8 cellular contexts compared by ENCODE assay signal in the genomic region with DNA sequence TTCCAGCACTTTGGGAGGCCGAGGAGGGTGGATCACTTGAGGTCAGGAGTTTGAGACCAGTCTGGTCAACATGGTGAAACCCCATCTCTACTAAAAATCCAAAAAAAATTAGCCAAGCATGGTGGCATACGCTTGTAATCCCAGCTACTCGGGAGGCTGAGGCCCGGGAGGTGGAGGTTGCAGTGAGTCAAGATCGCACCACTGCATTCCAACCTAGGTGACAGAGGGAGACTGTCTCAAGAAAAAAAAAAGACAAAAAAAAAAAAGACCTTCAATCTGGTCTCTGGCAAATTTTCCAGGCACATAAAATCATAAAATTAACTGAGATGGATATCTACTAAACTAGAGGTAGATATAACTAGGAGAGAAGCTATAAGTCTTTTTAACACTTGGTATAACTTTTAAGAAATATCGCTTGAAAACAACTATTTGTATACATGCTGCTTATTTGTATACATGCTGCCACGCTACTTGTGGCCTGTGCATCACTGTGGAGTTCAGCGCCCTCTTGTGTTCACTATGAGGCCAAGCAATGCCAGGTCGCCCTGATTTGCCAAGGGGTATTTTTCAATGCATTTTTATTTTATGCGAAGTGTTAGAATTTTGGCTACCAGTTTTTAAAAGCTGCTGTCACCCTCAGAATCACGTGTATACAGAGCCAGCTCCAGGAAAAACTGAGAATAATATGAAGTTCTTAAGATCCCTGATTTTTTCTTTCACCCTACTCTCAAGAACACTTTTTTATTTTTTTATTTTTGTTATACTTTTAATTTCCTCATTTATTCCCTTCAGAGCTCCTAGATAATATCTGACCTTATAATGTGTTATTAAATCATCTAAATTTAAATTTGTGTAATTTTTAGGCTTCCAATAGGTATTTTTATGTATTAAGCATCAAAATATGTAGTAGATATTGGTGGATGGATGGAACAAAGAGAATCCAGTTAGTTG. TPM values are rescaled to one million over a fixed set of nuclear protein-coding genes. Genes with fewer than 3 reads are reported as not detected.
DNase-seq lines count a peak whose midpoint lies in the region; ATAC-seq, FAIRE-seq and TF ChIP-seq lines count a peak whose summit lies in the region.

No MANE protein-coding gene starts in this region.

- H4K91ac ChIP-seq in H1 (replicated peaks; ENCODE audit: insufficient read length, low read length): no peak overlapping the region

- H4K5ac ChIP-seq in H1 (ENCODE audit: insufficient read length, low read depth, low read length): no peak overlapping the region
- no peak overlapping the region for H4K5ac ChIP-seq in mesendoderm (ENCODE audit: low read length)

- H4K8ac ChIP-seq in H1 (ENCODE audit: extremely low read depth, insufficient read depth, low read length) (no peak overlapping the region), mesendoderm (ENCODE audit: low read depth, low read length) (no peak overlapping the region)

- WGBS in H1 (ENCODE audit: extremely low coverage in 1 of 2, insufficient coverage in 1 of 2, insufficient read length in 1 of 2, insufficient replicate concordance in 2 of 2, low coverage in 1 of 2, low lambda C conversion rate in 2 of 2, missing lambda C conversion rate in 1 of 2), 2 experiments: 29% methylated on average over 11 of the region's 11 CpGs; no CpG with 5 or more reads in 1 of the 2 experiments
- no CpG with 5 or more reads among the region's 11 CpGs for WGBS in mesendoderm (ENCODE audit: extremely low coverage, insufficient coverage, low lambda C conversion rate)

- no peak overlapping the region for H2BK15ac ChIP-seq in H1 (ENCODE audit: low read length)
- H2BK15ac ChIP-seq in mesendoderm (replicated peaks; ENCODE audit: low read depth): no peak overlapping the region

- peak; percentile 94 for TF ChIP-seq CTCF in GM13977 (IDR thresholded peaks at IDR 0.05; ENCODE audit: extremely low read depth, insufficient read depth, missing control alignments)
- TF ChIP-seq CTCF in H1 (IDR thresholded peaks at IDR 0.05; ENCODE audit: control extremely low read depth in 1 of 3, insufficient read depth in 1 of 3, low read depth in 1 of 3, low read length in 3 of 3): peak; percentile 84 to 88 (median 87)

- intact Hi-C loops in activated CD4-positive, alpha-beta memory T cell treated with anti-CD3 and anti-CD28 coated beads for 36 hours (cut with micrococcal nuclease): loop anchor here (1.0 to 10.0 kb wide), 4 partner anchors 62 to 1234 kb away; no protein-coding TSS in a partner anchor

- no peaks in the 10 kb centered on the region for H3K23me2 ChIP-seq in H1 (ENCODE audit: low read depth, low read length)

- H3K18ac ChIP-seq in H1 (ENCODE audit: extremely low read depth, low read length) (no peak overlapping the region), mesendoderm (ENCODE audit: low read length) (no peak overlapping the region)

- no peaks in the 10 kb centered on the region for H3K36me3 Mint-ChIP-seq in activated CD4-positive, alpha-beta memory T cell treated with anti-CD3 and anti-CD28 coated beads for 36 hours

- FAIRE-seq in H1 (lab: Jason Lieb, UNC): peak; percentile 68

- H2AK5ac ChIP-seq in H1 (ENCODE audit: low read depth, low read length) (no peak overlapping the region), mesendoderm (ENCODE audit: low read length) (no peak overlapping the region)

- H3K27ac ChIP-seq in H1 (ENCODE audit: low read depth, low read length) (no peak overlapping the region), mesendoderm (ENCODE audit: low read depth, low read length) (no peak overlapping the region)

- H3K4ac ChIP-seq in H1 (replicated peaks; ENCODE audit: insufficient read length, low read depth, low read length) (no peak overlapping the region), mesendoderm (ENCODE audit: low read depth, low read length) (no peak overlapping the region)

- CTCF ChIA-PET in activated CD4-positive, alpha-beta memory T cell treated with anti-CD3 and anti-CD28 coated beads for 36 hours (lab: Charles Lee): interaction anchor here (0.6 to 12.4 kb wide), 46 partner anchors 9 to 751 kb away, joined by 3 to 251 read pairs (median 4); a partner anchor contains a TSS
- CTCF ChIA-PET in H1 (lab: Charles Lee; ENCODE audit: partially characterized antibody): interaction anchor here (0.6 to 5.3 kb wide), 71 partner anchors 9 to 1592 kb away, joined by 3 to 69 read pairs (median 3); a partner anchor contains a TSS

- peak; percentile 89 to 93 for TF ChIP-seq RAD21 in H1 (IDR thresholded peaks at IDR 0.05 in 1 of 2, conservative IDR thresholded peaks at IDR 0.05 in 1 of 2; ENCODE audit: low read depth in 2 of 2, low read length in 2 of 2)

- H3K9me3 ChIP-seq in H1 (ENCODE audit: insufficient read depth in 2 of 2, low read depth in 1 of 2, low read length in 1 of 2): no peaks in the 10 kb centered on the region; a peak in 1 of 4 replicates

- no peak overlapping the region for H3K14ac ChIP-seq in H1 (ENCODE audit: insufficient read length)

- no peak overlapping the region for H3K9ac ChIP-seq in H1 (replicated peaks in 1 of 4; ENCODE audit: extremely low read depth in 1 of 4, low read depth in 3 of 4, low read length in 3 of 4)
- no peak overlapping the region for H3K9ac ChIP-seq in mesendoderm (ENCODE audit: low read length)

- no peak overlapping the region for H2BK12ac ChIP-seq in H1 (ENCODE audit: low read depth, low read length)

- no peak overlapping the region for H3K23ac ChIP-seq in H1 (ENCODE audit: insufficient read length)
- H3K23ac ChIP-seq in mesendoderm (ENCODE audit: low read length): no peak overlapping the region

- no peaks in the 10 kb centered on the region for H3K79me1 ChIP-seq in H1 (ENCODE audit: low read depth, low read length)
- no peaks in the 10 kb centered on the region for H3K79me1 ChIP-seq in mesendoderm (ENCODE audit: low read length)

- peaks cover 2% of the 10 kb centered on the region for H3K27me3 Mint-ChIP-seq in activated CD4-positive, alpha-beta memory T cell treated with anti-CD3 and anti-CD28 coated beads for 36 hours

- H3K4me3 ChIP-seq in H1 (ENCODE audit: extremely low read depth in 1 of 4, insufficient read depth in 2 of 4, low read depth in 3 of 4, low read length in 4 of 4) (no peak overlapping the region), mesendoderm (ENCODE audit: low read length) (no peak overlapping the region)

- POLR2A ChIA-PET in activated CD4-positive, alpha-beta memory T cell treated with anti-CD3 and anti-CD28 coated beads for 36 hours (lab: Charles Lee): no interaction called here
- POLR2A ChIA-PET in H1 (lab: Charles Lee; ENCODE audit: partially characterized antibody): interaction anchor here (1.0 to 1.1 kb wide), 2 partner anchors 26 to 373 kb away, joined by 3 read pairs; no protein-coding TSS in a partner anchor

- no peak overlapping the region for H3K4me3 Mint-ChIP-seq in activated CD4-positive, alpha-beta memory T cell treated with anti-CD3 and anti-CD28 coated beads for 36 hours

- no peaks in the 10 kb centered on the region for H3K9me3 Mint-ChIP-seq in activated CD4-positive, alpha-beta memory T cell treated with anti-CD3 and anti-CD28 coated beads for 36 hours

- no peak for TF ChIP-seq POLR2A in H1 (IDR thresholded peaks at IDR 0.05; ENCODE audit: control extremely low read depth in 1 of 2, low read depth in 2 of 2, low read length in 2 of 2)

- H3K79me2 ChIP-seq in H1 (ENCODE audit: control insufficient read depth in 1 of 2, insufficient read depth in 2 of 2, low read length in 2 of 2) (no peaks in the 10 kb centered on the region), mesendoderm (ENCODE audit: control insufficient read depth, insufficient read depth, low read length) (no peaks in the 10 kb centered on the region)

- H3K4me1 Mint-ChIP-seq in activated CD4-positive, alpha-beta memory T cell treated with anti-CD3 and anti-CD28 coated beads for 36 hours (ENCODE audit: low read depth): peaks cover 11% of the 10 kb centered on the region

- H2AFZ ChIP-seq in H1 (ENCODE audit: low read length): no peak overlapping the region

- H3K4me2 ChIP-seq in H1 (ENCODE audit: insufficient read depth in 1 of 2, low read depth in 2 of 2, low read length in 2 of 2) (no peak overlapping the region), mesendoderm (ENCODE audit: low read length) (no peak overlapping the region)

- H3K4me1 ChIP-seq in H1 (replicated peaks in 1 of 4; ENCODE audit: control insufficient read depth in 3 of 4, insufficient read depth in 4 of 4, low read length in 3 of 4) (no peaks in the 10 kb centered on the region), mesendoderm (ENCODE audit: control insufficient read depth, low read depth, low read length) (peaks cover 2% of the 10 kb centered on the region)

- ATAC-seq in HG03342 (IDR thresholded peaks at IDR 0.05; ENCODE audit: unreplicated experiment): peak; percentile 67

- H2BK120ac ChIP-seq in H1 (replicated peaks; ENCODE audit: low read depth, low read length): no peak overlapping the region
- H2BK120ac ChIP-seq in mesendoderm (ENCODE audit: low read depth, low read length): no peak overlapping the region

- TF ChIP-seq EP300 in H1 (IDR thresholded peaks at IDR 0.05; ENCODE audit: borderline replicate concordance in 1 of 2, low read depth in 2 of 2, low read length in 2 of 2): no peak

- H3K27me3 ChIP-seq in H1 (replicated peaks in 1 of 4; ENCODE audit: control insufficient read depth in 3 of 4, extremely low read depth in 1 of 4, insufficient read depth in 3 of 4, low read length in 3 of 4) (no peaks in the 10 kb centered on the region), mesendoderm (ENCODE audit: insufficient read depth, low read length, poor library complexity) (no peaks in the 10 kb centered on the region)

- DNase-seq in A172 (ENCODE audit: low spot score) (peak; percentile 60), GM13977 (ENCODE audit: low spot score) (peak; percentile 71), NCI-H748 treated with DMSO at 0.1 percent for 48 hours (lab: John Stamatoyannopoulos, UW) (peak; percentile 69), H1 (ENCODE audit: low read depth in 1 of 2, low spot score in 2 of 2) (peak; percentile 15 to 55), mesendoderm (peak; percentile 80)
- DNase-seq in activated CD4-positive, alpha-beta memory T cell treated with anti-CD3 and anti-CD28 coated beads for 36 hours: peak; percentile 69
- peak; percentile 70 for DNase-seq in stimulated activated CD8-positive, alpha-beta memory T cell treated with anti-CD3 and anti-CD28 coated beads, Interleukin-4, amount 100 ng/mL, for 48 hours

- H4K20me1 ChIP-seq in H1 (replicated peaks in 1 of 2; ENCODE audit: control insufficient read depth in 1 of 2, insufficient read depth in 2 of 2, low read length in 2 of 2): no peaks in the 10 kb centered on the region

- no peak overlapping the region for H2BK20ac ChIP-seq in H1 (ENCODE audit: low read length)

- in situ Hi-C loops in GM13977 (cut with MboI; ENCODE audit: low pct_unique_long_range_greater_than_20kb, low sequenced_read_pairs, unreplicated experiment): no loop called here

- no peak overlapping the region for H3K56ac ChIP-seq in H1 (replicated peaks; ENCODE audit: insufficient read length, low read depth, low read length)
- no peak overlapping the region for H3K56ac ChIP-seq in mesendoderm (ENCODE audit: low read length)

- no peak overlapping the region for H2BK5ac ChIP-seq in H1 (ENCODE audit: low read depth, low read length)
- H2BK5ac ChIP-seq in mesendoderm (ENCODE audit: low read length): no peak overlapping the region

- no peak overlapping the region for H3K27ac Mint-ChIP-seq in activated CD4-positive, alpha-beta memory T cell treated with anti-CD3 and anti-CD28 coated beads for 36 hours

- H3K36me3 ChIP-seq in H1 (ENCODE audit: control insufficient read depth in 2 of 4, insufficient read depth in 4 of 4, low read length in 3 of 4) (no peaks in the 10 kb centered on the region), mesendoderm (ENCODE audit: control insufficient read depth, insufficient read depth, low read length) (no peaks in the 10 kb centered on the region)

RNA-seq across cellular contexts. Expression of a gene that starts 26.7 kb away (rescaled TPM):
- 185 and 287 TPM in 2 replicates for total RNA-seq in A172 (2014; rRNA removed; shearing (Covaris generic))
- total RNA-seq in activated CD4-positive, alpha-beta memory T cell treated with anti-CD3 and anti-CD28 coated beads for 36 hours: 100 to 1,000 TPM; 199 to 207 TPM
- total RNA-seq in H1 (2021; fragmentation: NEBNext Ultra II Directional; extraction: Animal tissue kit (Norgen Biotek cat#: 25700)): 229 and 231 TPM in 2 replicates
- polyA plus RNA-seq in H1 (2011; rRNA removed): 18.4 and 48.6 TPM in 2 replicates
- 54.2 TPM for polyA plus RNA-seq in H1 (2011; cell fraction: cytosol; rRNA removed)
- 10.0 TPM for polyA plus RNA-seq in H1 (2011; cell fraction: nucleus; rRNA removed)
- polyA plus RNA-seq in H1 (2012, experiment 1 of 2): 113 to 197 TPM (median 125 TPM) in 4 replicates
- 13.9 TPM for polyA plus RNA-seq in H1 (2012, experiment 2 of 2)
- 182 TPM for polyA plus RNA-seq in H1 (2013, experiment 1 of 2)
- 197 TPM for polyA plus RNA-seq in H1 (2013, experiment 2 of 2)
- 13.4 and 27.5 TPM in 2 replicates for polyA minus RNA-seq in H1 (2011; rRNA and poly(A)+ RNA removed)
- polyA minus RNA-seq in H1 (2011; cell fraction: cytosol; rRNA and poly(A)+ RNA removed): 41.8 TPM
- polyA minus RNA-seq in H1 (2011; cell fraction: nucleus; rRNA and poly(A)+ RNA removed): 33.4 TPM
- polyA plus RNA-seq in mesendoderm (2013, experiment 1 of 2): 266 TPM
- 270 TPM for polyA plus RNA-seq in mesendoderm (2013, experiment 2 of 2)
